In genomic region chr2:186827426-186827825, GRCh38 we compare ENCODE assay signal across 30 cellular contexts. TPM values are rescaled to one million over a fixed set of nuclear protein-coding genes. Genes with fewer than 3 reads are reported as not detected.
DNase-seq lines count a peak whose midpoint lies in the region; ATAC-seq and TF ChIP-seq lines count a peak whose summit lies in the region.
"Had no signal": no experiment of that assay in that cellular context is flagged by ENCODE, and none has a peak within 500 bp of the region (broad histone marks: within the 10 kb centered on the region; RNA-seq: fewer than 3 reads in every experiment).

No MANE protein-coding gene starts in this region.

- no peak for ATAC-seq in naive thymus-derived CD8-positive, alpha-beta T cell
- ATAC-seq in GM21423 (IDR thresholded peaks at IDR 0.05; ENCODE audit: unreplicated experiment) (no peak), HG02610 (IDR thresholded peaks at IDR 0.05; ENCODE audit: unreplicated experiment) (no peak)

- H3K27ac Mint-ChIP-seq in naive thymus-derived CD8-positive, alpha-beta T cell: no peak overlapping the region
- H3K27ac Mint-ChIP-seq: CD4-positive, alpha-beta T cell; T-helper 1 cell treated with Interleukin-12 subunit alpha and Interleukin-12 subunit beta and Interleukin-4 antibody, amounts not matched to agents 30 μg/mL and 1 μg/mL, for 36 hours had no signal

- H3K4me3 ChIP-seq in fibroblast of villous mesenchyme (ENCODE audit: low read depth, low read length): no peak overlapping the region
- H3K4me3 ChIP-seq: breast epithelium, left ventricle myocardium inferior, MG63, PC-9, SK-N-MC, spleen, thyroid gland had no signal

- DNase-seq in GM03348 (ENCODE audit: low spot score) (peak; percentile 33), amniotic epithelial cell (ENCODE audit: low read depth) (peak; percentile 50), fibroblast of villous mesenchyme (ENCODE audit: low read depth) (peak; percentile 11), NCI-H1417 treated with DMSO at 0.1 percent for 48 hours (lab: John Stamatoyannopoulos, UW) (no peak)
- no peak for DNase-seq in naive thymus-derived CD8-positive, alpha-beta T cell
- DNase-seq: activated CD4-positive, CD25-positive, alpha-beta regulatory T cell; activated naive CD4-positive, alpha-beta T cell; activated T-cell treated with anti-CD3 and anti-CD28 coated beads, Interleukin-2, amount 50 U/mL, for 48 hours; CD4-positive, alpha-beta T cell; DMS79 treated with DMSO at 0.1 percent for 48 hours; KG1; left ventricle myocardium inferior; mesenchymal stem cell; MG63; NCI-H1105; NCI-H1930; NCI-H524; PC-9; spleen; thyroid gland had no signal

- TF ChIP-seq CTCF in fibroblast of villous mesenchyme (IDR thresholded peaks at IDR 0.05; ENCODE audit: insufficient read depth, low read depth, low read length): no peak

- POLR2A ChIA-PET in naive thymus-derived CD8-positive, alpha-beta T cell (lab: Charles Lee): no interaction called here

- H3K9me3 Mint-ChIP-seq in naive thymus-derived CD8-positive, alpha-beta T cell: peaks cover 0 to 3% (median 0%) of the 10 kb centered on the region in 9 donors
- H3K9me3 Mint-ChIP-seq: T-helper 1 cell treated with Interleukin-12 subunit alpha and Interleukin-12 subunit beta and Interleukin-4 antibody, amounts not matched to agents 30 μg/mL and 1 μg/mL, for 36 hours had no signal

- no peaks in the 10 kb centered on the region for H3K4me1 Mint-ChIP-seq in naive thymus-derived CD8-positive, alpha-beta T cell

- H3K36me3 Mint-ChIP-seq in naive thymus-derived CD8-positive, alpha-beta T cell: no peaks in the 10 kb centered on the region

- H3K4me3 Mint-ChIP-seq in naive thymus-derived CD8-positive, alpha-beta T cell: no peak overlapping the region
- H3K4me3 Mint-ChIP-seq: CD4-positive, alpha-beta T cell; neural crest cell; T-helper 1 cell treated with Interleukin-12 subunit alpha and Interleukin-12 subunit beta and Interleukin-4 antibody, amounts not matched to agents 30 μg/mL and 1 μg/mL, for 36 hours had no signal

- peaks cover 0 to 3% (median 0%) of the 10 kb centered on the region in 5 donors for H3K27me3 Mint-ChIP-seq in naive thymus-derived CD8-positive, alpha-beta T cell
- H3K27me3 Mint-ChIP-seq: CD4-positive, alpha-beta T cell had no signal

RNA-seq across cellular contexts. Expression of gene ZSWIM2, which starts 21.5 kb away (rescaled TPM):
- total RNA-seq in fibroblast of villous mesenchyme: 0.43 TPM in 1 of 2 replicates, not detected in the other
- total RNA-seq in naive thymus-derived CD8-positive, alpha-beta T cell: not detected
- not detected for polyA plus RNA-seq in naive thymus-derived CD8-positive, alpha-beta T cell
- total RNA-seq: CD4-positive, alpha-beta T cell; chondrocyte; endothelial cell of umbilical vein; H1; left ventricle myocardium inferior; neural crest cell; PC-9; spleen; thyroid gland had no signal
- polyA plus RNA-seq: endothelial cell of umbilical vein, H1, keratinocyte, spleen had no signal

Comparison
In these comparisons a context has a peak if more than half of its experiments do, and no peak if none do; other contexts are left out.
1. DNase-seq: peak in GM03348 (single experiment), amniotic epithelial cell (single experiment) and fibroblast of villous mesenchyme (single experiment); none in naive thymus-derived CD8-positive, alpha-beta T cell (0 of 10) and NCI-H1417 treated with DMSO at 0.1 percent for 48 hours (single experiment).